In the genomic region with DNA sequence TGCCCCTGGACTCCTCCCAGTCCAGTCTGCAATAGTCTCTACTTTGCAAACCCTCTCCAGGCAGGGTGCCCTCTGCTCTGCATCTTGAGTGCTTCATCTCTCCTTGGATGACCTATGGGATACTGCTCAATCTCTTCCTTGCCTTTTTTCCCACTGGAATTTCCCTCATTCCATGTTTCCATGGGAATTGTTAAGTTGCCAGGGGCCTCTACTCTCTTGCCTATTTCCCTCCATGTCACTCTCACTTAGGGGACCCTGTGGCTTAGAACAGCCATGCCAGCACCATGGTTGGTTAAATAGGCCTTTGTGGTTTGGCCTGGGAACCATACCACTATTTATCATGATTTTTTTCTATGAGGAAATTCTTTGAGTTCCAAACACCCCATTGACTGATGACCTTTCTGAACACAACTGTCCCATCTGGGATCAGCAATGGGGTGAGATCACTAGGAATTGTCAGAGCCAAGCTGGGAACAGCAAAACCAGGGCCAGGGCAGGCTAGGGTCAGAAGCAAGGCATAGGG, we compare ENCODE assay signal across 22 cellular contexts.
DNase-seq lines count a peak whose midpoint lies in the region; TF ChIP-seq lines count a peak whose summit lies in the region.
"Had no signal": no experiment of that assay in that cellular context is flagged by ENCODE, and none has a peak within 500 bp of the region (broad histone marks: within the 10 kb centered on the region; RNA-seq: fewer than 3 reads in every experiment).

No MANE protein-coding gene starts in this region.

- intact Hi-C loops in testis (cut with DNase I; ENCODE audit: low total_unique reads): no loop called here

- no peak overlapping the region for H3K4me3 ChIP-seq in rectal smooth muscle tissue (ENCODE audit: low read length)
- no peak overlapping the region for H3K4me3 ChIP-seq in testis
- H3K4me3 ChIP-seq: coronary artery, sigmoid colon had no signal

- no peaks in the 10 kb centered on the region for H3K36me3 ChIP-seq in rectal smooth muscle tissue (ENCODE audit: control insufficient read depth, insufficient read depth, low read length)
- H3K36me3 ChIP-seq in testis (ENCODE audit: low read depth, missing control alignments): no peaks in the 10 kb centered on the region
- H3K36me3 ChIP-seq: sigmoid colon had no signal

- no peak for TF ChIP-seq CTCF in testis (IDR thresholded peaks at IDR 0.05)

- peaks cover 17% of the 10 kb centered on the region for H3K4me1 ChIP-seq in rectal smooth muscle tissue (ENCODE audit: control insufficient read depth, insufficient read depth, low read length)
- peaks cover 13% of the 10 kb centered on the region for H3K4me1 ChIP-seq in testis

- no peak overlapping the region for H3K9ac ChIP-seq in rectal smooth muscle tissue (ENCODE audit: low read length)

- no peaks in the 10 kb centered on the region for H3K9me3 ChIP-seq in testis
- H3K9me3 ChIP-seq: sigmoid colon had no signal

- H3K27me3 ChIP-seq in rectal smooth muscle tissue (ENCODE audit: control insufficient read depth, insufficient read depth, low read length): no peaks in the 10 kb centered on the region
- H3K27me3 ChIP-seq in testis: no peaks in the 10 kb centered on the region
- H3K27me3 ChIP-seq: sigmoid colon had no signal

- TF ChIP-seq POLR2A in testis (IDR thresholded peaks at IDR 0.05): no peak

- DNase-seq in Daoy (ENCODE audit: low read depth): peak; percentile 16
- DNase-seq in RPMI7951 (ENCODE audit: low read depth): peak; percentile 84
- peak; percentile 61 for DNase-seq in glomerular visceral epithelial cell (ENCODE audit: extremely low spot score)
- no peak for DNase-seq in testis
- DNase-seq in OCI-M1 (lab: John Stamatoyannopoulos, UW): no peak
- DNase-seq in hypothalamus (lab: John Stamatoyannopoulos, UW): no peak
- DNase-seq in GM19240 (ENCODE audit: insufficient read length, low spot score): no peak
- DNase-seq: activated CD4-positive, alpha-beta T cell treated with anti-CD3 and anti-CD28 coated beads, Interleukin-2, amount 10 ng/mL, durations not matched to agents 24 days and 14 days; Calu3; GF-D8; GOT3; head of caudate nucleus; KG1; mesendoderm; NCI-H1105; NCI-H2171; NCI-H774; PC-3; sigmoid colon; stimulated activated CD4-positive, alpha-beta T cell treated with anti-CD3 and anti-CD28 coated beads, Interleukin-1b, Interleukin-23, amount 100 ng/mL, for 48 hours had no signal

- H3K27ac ChIP-seq in rectal smooth muscle tissue (ENCODE audit: low read depth, low read length): peak overlapping the region; percentile 46
- H3K27ac ChIP-seq in testis: no peak overlapping the region

Comparison
In these comparisons a context has a peak if more than half of its experiments do, and no peak if none do; other contexts are left out.
1. DNase-seq: peak in Daoy (single experiment), RPMI7951 (single experiment) and glomerular visceral epithelial cell (single experiment); none in testis (single experiment), OCI-M1 (single experiment), hypothalamus (0 of 51) and GM19240 (single experiment).